ENCODE assay signal across 8 cellular contexts in the genomic region with DNA sequence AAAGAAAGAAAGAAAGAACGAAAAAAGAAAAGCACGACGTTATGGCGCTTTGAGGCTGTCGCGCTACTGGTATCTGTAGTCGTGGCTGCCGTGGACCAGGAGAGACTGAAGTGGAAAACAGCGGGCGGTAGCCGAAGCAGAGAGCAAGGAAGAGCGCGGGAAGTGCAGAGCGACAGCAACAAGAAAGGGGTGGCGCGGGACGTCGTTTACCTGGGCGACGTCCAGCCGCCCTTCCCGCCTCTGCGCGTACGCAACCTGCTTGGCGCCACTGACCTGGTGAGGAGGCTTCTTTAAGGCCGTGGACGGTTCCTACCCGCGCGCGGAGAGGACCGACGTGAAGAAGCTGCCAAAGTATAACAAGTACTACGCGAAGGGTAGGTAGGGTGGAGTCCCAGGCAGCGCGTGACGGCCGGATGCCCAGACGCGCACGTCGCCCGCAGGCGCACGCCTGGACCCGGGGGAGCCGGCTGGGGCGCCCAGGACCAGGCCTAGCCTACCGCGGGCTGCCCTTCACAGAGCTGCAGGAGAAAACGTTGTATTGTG. TPM values are rescaled to one million over a fixed set of nuclear protein-coding genes. Genes with fewer than 3 reads are reported as not detected.
DNase-seq lines count a peak whose midpoint lies in the region; ATAC-seq, FAIRE-seq and TF ChIP-seq lines count a peak whose summit lies in the region.

No MANE protein-coding gene starts in this region.

- H3K9me3 Mint-ChIP-seq in activated naive CD4-positive, alpha-beta T cell treated with anti-CD3 and anti-CD28 coated beads, Interleukin-2, amount 10 ng/mL, durations not matched to agents 7 days and 5 days, result peaks cover 3% of the 10 kb centered on the region

- H2AFZ ChIP-seq in hepatocyte, result no peak overlapping the region

- H3K27ac Mint-ChIP-seq in activated naive CD4-positive, alpha-beta T cell treated with anti-CD3 and anti-CD28 coated beads, Interleukin-2, amount 10 ng/mL, durations not matched to agents 7 days and 5 days, result peak overlapping the region; percentile 96

- peaks cover 9% of the 10 kb centered on the region for H3K4me1 ChIP-seq in RWPE2 (ENCODE audit: insufficient read depth, poor library complexity, severe bottlenecking)
- H3K4me1 ChIP-seq in hepatocyte (ENCODE audit: insufficient read depth), result no peaks in the 10 kb centered on the region

- peaks cover 15% of the 10 kb centered on the region for H3K36me3 Mint-ChIP-seq in activated naive CD4-positive, alpha-beta T cell treated with anti-CD3 and anti-CD28 coated beads, Interleukin-2, amount 10 ng/mL, durations not matched to agents 7 days and 5 days

- H3K27me3 Mint-ChIP-seq in activated naive CD4-positive, alpha-beta T cell treated with anti-CD3 and anti-CD28 coated beads, Interleukin-2, amount 10 ng/mL, durations not matched to agents 7 days and 5 days, result no peaks in the 10 kb centered on the region

- H3K9me3 ChIP-seq in RWPE2 (ENCODE audit: severe bottlenecking) (no peaks in the 10 kb centered on the region), hepatocyte (ENCODE audit: low read depth) (no peaks in the 10 kb centered on the region)

- peak overlapping the region; percentile 73 for H3K4me2 ChIP-seq in hepatocyte

- H3K9me2 ChIP-seq in hepatocyte (replicated peaks; ENCODE audit: insufficient read depth), result no peaks in the 10 kb centered on the region

- H3K4me3 Mint-ChIP-seq in activated naive CD4-positive, alpha-beta T cell treated with anti-CD3 and anti-CD28 coated beads, Interleukin-2, amount 10 ng/mL, durations not matched to agents 7 days and 5 days, result peak overlapping the region; percentile 93

- H3K27me3 ChIP-seq in RWPE2 (ENCODE audit: insufficient read depth, poor library complexity, severe bottlenecking) (no peaks in the 10 kb centered on the region), hepatocyte (no peaks in the 10 kb centered on the region)

- DNase-seq in GM18507 (ENCODE audit: extremely low spot score, insufficient read length, low read depth) (peak; percentile 68), RWPE2 (ENCODE audit: low spot score) (peak; percentile 74), hepatocyte (ENCODE audit: low spot score) (peak; percentile 22), H4 (ENCODE audit: low spot score) (no peak), T1000 (lab: John Stamatoyannopoulos, UW) (no peak)
- DNase-seq in activated naive CD4-positive, alpha-beta T cell treated with anti-CD3 and anti-CD28 coated beads, Interleukin-2, amount 10 ng/mL, durations not matched to agents 7 days and 5 days, result peak; percentile 80
- DNase-seq in stimulated activated CD4-positive, alpha-beta T cell treated with anti-CD3 and anti-CD28 coated beads, Interleukin-1b, Interleukin-23, amount 100 ng/mL, for 1 hour (ENCODE audit: low read depth in 2 of 2), result peak; percentile 6 to 17

- CTCF ChIA-PET in activated naive CD4-positive, alpha-beta T cell treated with anti-CD3 and anti-CD28 coated beads, Interleukin-2, amount 10 ng/mL, durations not matched to agents 7 days and 5 days (lab: Charles Lee), result interaction anchor here (0.6 to 1.7 kb wide), 3 partner anchors 88 to 290 kb away, joined by 3 to 7 read pairs (median 7); a partner anchor contains a TSS

- no peak for TF ChIP-seq CTCF in RWPE2 (IDR thresholded peaks at IDR 0.05; ENCODE audit: poor library complexity, severe bottlenecking)
- TF ChIP-seq CTCF in hepatocyte (IDR thresholded peaks at IDR 0.05; ENCODE audit: poor library complexity), result no peak

- H4K20me1 ChIP-seq in hepatocyte (ENCODE audit: insufficient read depth, poor library complexity, severe bottlenecking), result no peaks in the 10 kb centered on the region

- H3K4me1 Mint-ChIP-seq in activated naive CD4-positive, alpha-beta T cell treated with anti-CD3 and anti-CD28 coated beads, Interleukin-2, amount 10 ng/mL, durations not matched to agents 7 days and 5 days, result peaks cover 42% of the 10 kb centered on the region

- peak; percentile 62 for FAIRE-seq in GM18507 (lab: Jason Lieb, UNC)

- H3K4me3 ChIP-seq in RWPE2 (ENCODE audit: severe bottlenecking) (peak overlapping the region; percentile 41), hepatocyte (no peak overlapping the region)

- H3K27ac ChIP-seq in RWPE2 (ENCODE audit: poor library complexity, severe bottlenecking), result peak overlapping the region; percentile 21
- H3K27ac ChIP-seq in hepatocyte, result no peak overlapping the region

- WGBS in hepatocyte (ENCODE audit: low lambda C conversion rate, missing lambda C conversion rate), result 60% methylated on average over 53 of the region's 53 CpGs

- ATAC-seq in HG02884 (IDR thresholded peaks at IDR 0.05; ENCODE audit: unreplicated experiment), result peak; percentile 95
- peak; percentile 95 for ATAC-seq in RWPE2 (ENCODE audit: low read depth)

- H3K36me3 ChIP-seq in RWPE2 (ENCODE audit: low read depth), result no peaks in the 10 kb centered on the region
- H3K36me3 ChIP-seq in hepatocyte (replicated peaks; ENCODE audit: insufficient read depth, low read depth), result no peaks in the 10 kb centered on the region

- no peaks in the 10 kb centered on the region for H3K79me2 ChIP-seq in hepatocyte

RNA-seq across cellular contexts. Expression of a gene that starts 15.4 kb away (rescaled TPM):
- total RNA-seq in hepatocyte, result 0.52 and 0.80 TPM in 2 replicates
- 0.80 and 1.1 TPM in 2 replicates for polyA plus RNA-seq in hepatocyte
- total RNA-seq in H4 (2014; rRNA removed; shearing (Covaris generic)), result not detected in 2 replicates

Comparison
In these comparisons a context has a peak if more than half of its experiments do, and no peak if none do; other contexts are left out.
1. DNase-seq: peak in GM18507 (single experiment), RWPE2 (single experiment), activated naive CD4-positive, alpha-beta T cell treated with anti-CD3 and anti-CD28 coated beads, Interleukin-2, amount 10 ng/mL, durations not matched to agents 7 days and 5 days (single experiment), hepatocyte (single experiment) and stimulated activated CD4-positive, alpha-beta T cell treated with anti-CD3 and anti-CD28 coated beads, Interleukin-1b, Interleukin-23, amount 100 ng/mL, for 1 hour (2 of 2); none in H4 (single experiment) and T1000 (single experiment).